In genomic region chr11:73184953-73185671, GRCh38 we compare ENCODE assay signal across 8 cellular contexts. TPM values are rescaled to one million over a fixed set of nuclear protein-coding genes. Genes with fewer than 3 reads are reported as not detected.
A peak's percentile ranks its signal among the peaks of the same experiment; 100 is the strongest.
DNase-seq lines count a peak whose midpoint lies in the region; ATAC-seq and TF ChIP-seq lines count a peak whose summit lies in the region.

No MANE protein-coding gene starts in this region.

- peaks cover 23% of the 10 kb centered on the region for H3K4me1 Mint-ChIP-seq in chondrocyte (ENCODE audit: low read depth)

- TF ChIP-seq CTCF in chondrocyte (IDR thresholded peaks at IDR 0.05): peak; percentile 85

- ATAC-seq in GM18498 (IDR thresholded peaks at IDR 0.05; ENCODE audit: unreplicated experiment) (peak; percentile 49), GM21360 (IDR thresholded peaks at IDR 0.05; ENCODE audit: unreplicated experiment) (no peak)

- no peak overlapping the region for H3K4me3 Mint-ChIP-seq in chondrocyte (ENCODE audit: unreplicated experiment)

- in situ Hi-C loops in ACHN (cut with HindIII; ENCODE audit: low pct_ligation_motif_present, low pct_unique_long_range_greater_than_20kb, low sequenced_read_pairs): no loop called here

- H3K27ac Mint-ChIP-seq in chondrocyte (ENCODE audit: unreplicated experiment): peak overlapping the region; percentile 32

- DNase-seq in ACHN (peak; percentile 66), NCI-H2227 treated with DMSO at 0.1 percent for 48 hours (lab: John Stamatoyannopoulos, UW) (peak; percentile 20), chondrocyte (ENCODE audit: low spot score) (no peak), left kidney (ENCODE audit: low read depth, low spot score) (peak; percentile 80)
- peak; percentile 19 for DNase-seq in activated CD4-positive, CD25-positive, alpha-beta regulatory T cell treated with anti-CD3 and anti-CD28 coated beads, Interleukin-2, amount 50 U/mL, for 16 hours (ENCODE audit: low read depth, low spot score)
- peak; percentile 56 for DNase-seq in stimulated activated CD4-positive, alpha-beta T cell treated with anti-CD3 and anti-CD28 coated beads, Interleukin-4, amount 100 ng/mL, for 24 hours

- H3K36me3 Mint-ChIP-seq in chondrocyte (ENCODE audit: low read depth): peaks cover 1% of the 10 kb centered on the region

- no peaks in the 10 kb centered on the region for H3K27me3 Mint-ChIP-seq in chondrocyte (ENCODE audit: low read depth)

- peaks cover 6% of the 10 kb centered on the region for H3K9me3 Mint-ChIP-seq in chondrocyte (ENCODE audit: low read depth)

RNA-seq across cellular contexts. Expression of gene P2RY2, which starts 33.0 kb away (rescaled TPM):
- 0.32 TPM in 1 of 3 replicates, not detected in the others for total RNA-seq in chondrocyte

RNA-seq across cellular contexts. Expression of gene FCHSD2, which starts 43.0 kb away (rescaled TPM):
- 38.7 to 69.5 TPM (median 66.8 TPM) in 3 replicates for total RNA-seq in chondrocyte
